ENCODE assay signal across 10 cellular contexts in genomic region chrX:9926002-9926401, GRCh38. TPM values are rescaled to one million over a fixed set of nuclear protein-coding genes. Genes with fewer than 3 reads are reported as not detected.
"Had no signal": no experiment of that assay in that cellular context is flagged by ENCODE, and none has a peak within 500 bp of the region (broad histone marks: within the 10 kb centered on the region; RNA-seq: fewer than 3 reads in every experiment).

No MANE protein-coding gene starts in this region.

- ATAC-seq: GM23338, HCT116, HepG2 had no signal

- H3K9me3 Mint-ChIP-seq: GM23338 had no signal

- H3K4me3 Mint-ChIP-seq: GM23338, IgD-negative memory B cell had no signal

- H3K27ac Mint-ChIP-seq: GM23338 had no signal

- H3K4me3 ChIP-seq: GM23338, HAP-1 had no signal

- DNase-seq: H7, KBM-7 had no signal

- H3K36me3 Mint-ChIP-seq: IgD-negative memory B cell had no signal

- H3K27ac ChIP-seq: HL-60 had no signal

- H3K4me1 Mint-ChIP-seq: IgD-negative memory B cell had no signal

RNA-seq across cellular contexts. Expression of gene CLDN34, which starts 41.2 kb away (rescaled TPM):
- total RNA-seq: GM23338, H4, H7, HepG2, HT1080 had no signal
